In genomic region chr13:50081899-50082425, GRCh38 we compare ENCODE assay signal across 8 cellular contexts.
DNase-seq lines count a peak whose midpoint lies in the region; ATAC-seq and TF ChIP-seq lines count a peak whose summit lies in the region.

No MANE protein-coding gene starts in this region.

- H3K27ac ChIP-seq in BLaER1 (peak overlapping the region; percentile 96), colonic mucosa (peak overlapping the region; percentile 89)

- H3K36me3 ChIP-seq in BLaER1: peaks cover 11% of the 10 kb centered on the region; the same call in 1 of the 2 replicates
- no peaks in the 10 kb centered on the region for H3K36me3 ChIP-seq in colonic mucosa

- intact Hi-C loops in colonic mucosa (cut with DNase I): loop anchor here (2.0 to 5.0 kb wide), 2 partner anchors 43 to 85 kb away; partner anchors contain the start of gene TRIM13

- DNase-seq in NCI-H524 treated with DMSO at 0.1 percent for 48 hours (lab: John Stamatoyannopoulos, UW) (peak; percentile 83), colonic mucosa (peak; percentile 99), kidney tubule cell (ENCODE audit: low spot score) (peak; percentile 99)
- peak; percentile 99 for DNase-seq in activated CD4-positive, alpha-beta T cell treated with anti-CD3 and anti-CD28 coated beads for 48 hours
- DNase-seq in stimulated activated CD4-positive, alpha-beta T cell treated with anti-CD3 and anti-CD28 coated beads, Interleukin-1b, Interleukin-23, amount 100 ng/mL, for 1 hour (ENCODE audit: low read depth in 2 of 2): peak; percentile 96 to 97

- peak overlapping the region; percentile 97 for H3K9ac ChIP-seq in BLaER1
- H3K9ac ChIP-seq in colonic mucosa (ENCODE audit: low read depth in 2 of 2, low read length in 2 of 2): peak overlapping the region; percentile 79 to 98

- H3K27me3 ChIP-seq in BLaER1: no peaks in the 10 kb centered on the region
- no peaks in the 10 kb centered on the region for H3K27me3 ChIP-seq in colonic mucosa

- TF ChIP-seq CTCF in colonic mucosa (IDR thresholded peaks at IDR 0.05): no peak

- peak overlapping the region; percentile 89 for H3K4me2 ChIP-seq in BLaER1

- H3K9me3 ChIP-seq in BLaER1: no peaks in the 10 kb centered on the region
- no peaks in the 10 kb centered on the region for H3K9me3 ChIP-seq in colonic mucosa

- peaks cover 57% of the 10 kb centered on the region for H3K4me1 ChIP-seq in BLaER1
- no peaks in the 10 kb centered on the region for H3K4me1 ChIP-seq in colonic mucosa

- H3K4me3 ChIP-seq in BLaER1 (peak overlapping the region; percentile 89), colonic mucosa (peak overlapping the region; percentile 70)

- peaks cover 95% of the 10 kb centered on the region for H4K20me1 ChIP-seq in BLaER1

- ATAC-seq in GM19324 (IDR thresholded peaks at IDR 0.05; ENCODE audit: low FRiP score, unreplicated experiment): peak; percentile 76
- ATAC-seq in HG03460 (IDR thresholded peaks at IDR 0.05; ENCODE audit: unreplicated experiment): peak; percentile 64

Comparison
In these comparisons a context has a peak if more than half of its experiments do, and no peak if none do; other contexts are left out.
1. Peak in every context shown above with its lines: DNase-seq, ATAC-seq, H3K4me3 ChIP-seq and H3K27ac ChIP-seq.